Comparison of ENCODE assay signal across 12 cellular contexts in genomic region chr2:47078541-47079482, GRCh38.
DNase-seq lines count a peak whose midpoint lies in the region; ATAC-seq and FAIRE-seq lines count a peak whose summit lies in the region.
"Had no signal": no experiment of that assay in that cellular context is flagged by ENCODE, and none has a peak within 500 bp of the region (broad histone marks: within the 10 kb centered on the region; RNA-seq: fewer than 3 reads in every experiment).

No MANE protein-coding gene starts in this region.

- no peaks in the 10 kb centered on the region for H3K9me3 Mint-ChIP-seq in activated naive CD8-positive, alpha-beta T cell treated with anti-CD3 and anti-CD28 coated beads for 36 hours
- no peaks in the 10 kb centered on the region for H3K9me3 Mint-ChIP-seq in activated naive CD8-positive, alpha-beta T cell treated with anti-CD3 and anti-CD28 coated beads, Interleukin-2, amount 50 U/mL, for 24 hours
- no peaks in the 10 kb centered on the region for H3K9me3 Mint-ChIP-seq in activated T-helper 1 cell treated with anti-CD3 and anti-CD28 coated beads, Interleukin-12 subunit alpha, Interleukin-12 subunit beta, Interleukin-2, Interleukin-4 antibody, amounts not matched to agents 30 ng/mL and 10 ng/mL and 1 ng/mL, durations not matched to agents 14 hours and 24 hours and 36 hours
- no peaks in the 10 kb centered on the region for H3K9me3 Mint-ChIP-seq in memory B cell

- no peak for DNase-seq in activated naive CD8-positive, alpha-beta T cell treated with anti-CD3 and anti-CD28 coated beads for 36 hours
- no peak for DNase-seq in activated naive CD8-positive, alpha-beta T cell treated with anti-CD3 and anti-CD28 coated beads, Interleukin-2, amount 50 U/mL, for 24 hours
- no peak for DNase-seq in activated T-helper 1 cell treated with anti-CD3 and anti-CD28 coated beads, Interleukin-12 subunit alpha, Interleukin-12 subunit beta, Interleukin-2, Interleukin-4 antibody, amounts not matched to agents 30 ng/mL and 10 ng/mL and 1 ng/mL, durations not matched to agents 14 hours and 24 hours and 36 hours (ENCODE audit: low spot score)
- no peak for DNase-seq in memory B cell (ENCODE audit: low spot score in 2 of 2)
- peak; percentile 49 for DNase-seq in urothelium cell line (ENCODE audit: low spot score)
- no peak for DNase-seq in stimulated activated CD4-positive, alpha-beta T cell treated with anti-CD3 and anti-CD28 coated beads, Interleukin-15, amount 100 ng/mL, for 24 hours
- DNase-seq in GM19239 (ENCODE audit: insufficient read length, low spot score): no peak
- DNase-seq: activated CD8-positive, alpha-beta memory T cell treated with anti-CD3 and anti-CD28 coated beads, Interleukin-2, amount 10 ng/mL, durations not matched to agents 7 days and 5 days; MM.1S; NCI-H774; T-helper 17 cell had no signal

- intact Hi-C loops in activated T-helper 1 cell treated with anti-CD3 and anti-CD28 coated beads, Interleukin-12 subunit alpha, Interleukin-12 subunit beta, Interleukin-2, Interleukin-4 antibody, amounts not matched to agents 30 ng/mL and 10 ng/mL and 1 ng/mL, durations not matched to agents 14 hours and 24 hours and 36 hours (cut with micrococcal nuclease): no loop called here

- H3K27me3 Mint-ChIP-seq in activated naive CD8-positive, alpha-beta T cell treated with anti-CD3 and anti-CD28 coated beads for 36 hours: no peaks in the 10 kb centered on the region
- no peaks in the 10 kb centered on the region for H3K27me3 Mint-ChIP-seq in activated naive CD8-positive, alpha-beta T cell treated with anti-CD3 and anti-CD28 coated beads, Interleukin-2, amount 50 U/mL, for 24 hours
- H3K27me3 Mint-ChIP-seq in activated T-helper 1 cell treated with anti-CD3 and anti-CD28 coated beads, Interleukin-12 subunit alpha, Interleukin-12 subunit beta, Interleukin-2, Interleukin-4 antibody, amounts not matched to agents 30 ng/mL and 10 ng/mL and 1 ng/mL, durations not matched to agents 14 hours and 24 hours and 36 hours (ENCODE audit: insufficient read depth): no peaks in the 10 kb centered on the region
- no peaks in the 10 kb centered on the region for H3K27me3 Mint-ChIP-seq in memory B cell
- H3K27me3 Mint-ChIP-seq: activated CD8-positive, alpha-beta memory T cell treated with anti-CD3 and anti-CD28 coated beads, Interleukin-2, amount 10 ng/mL, durations not matched to agents 7 days and 5 days; T-helper 17 cell had no signal

- H3K36me3 Mint-ChIP-seq in activated naive CD8-positive, alpha-beta T cell treated with anti-CD3 and anti-CD28 coated beads for 36 hours: no peaks in the 10 kb centered on the region
- no peaks in the 10 kb centered on the region for H3K36me3 Mint-ChIP-seq in activated naive CD8-positive, alpha-beta T cell treated with anti-CD3 and anti-CD28 coated beads, Interleukin-2, amount 50 U/mL, for 24 hours (ENCODE audit: low read depth)
- no peaks in the 10 kb centered on the region for H3K36me3 Mint-ChIP-seq in activated T-helper 1 cell treated with anti-CD3 and anti-CD28 coated beads, Interleukin-12 subunit alpha, Interleukin-12 subunit beta, Interleukin-2, Interleukin-4 antibody, amounts not matched to agents 30 ng/mL and 10 ng/mL and 1 ng/mL, durations not matched to agents 14 hours and 24 hours and 36 hours (ENCODE audit: low read depth)
- H3K36me3 Mint-ChIP-seq in memory B cell: peaks cover 2% of the 10 kb centered on the region
- H3K36me3 Mint-ChIP-seq: activated CD8-positive, alpha-beta memory T cell treated with anti-CD3 and anti-CD28 coated beads, Interleukin-2, amount 10 ng/mL, durations not matched to agents 7 days and 5 days had no signal

- H3K4me1 Mint-ChIP-seq in activated naive CD8-positive, alpha-beta T cell treated with anti-CD3 and anti-CD28 coated beads for 36 hours: no peaks in the 10 kb centered on the region
- H3K4me1 Mint-ChIP-seq in activated naive CD8-positive, alpha-beta T cell treated with anti-CD3 and anti-CD28 coated beads, Interleukin-2, amount 50 U/mL, for 24 hours: peaks cover 1% of the 10 kb centered on the region
- H3K4me1 Mint-ChIP-seq in activated T-helper 1 cell treated with anti-CD3 and anti-CD28 coated beads, Interleukin-12 subunit alpha, Interleukin-12 subunit beta, Interleukin-2, Interleukin-4 antibody, amounts not matched to agents 30 ng/mL and 10 ng/mL and 1 ng/mL, durations not matched to agents 14 hours and 24 hours and 36 hours (ENCODE audit: low read depth): no peaks in the 10 kb centered on the region
- peaks cover 15% of the 10 kb centered on the region for H3K4me1 Mint-ChIP-seq in memory B cell
- H3K4me1 Mint-ChIP-seq: activated CD8-positive, alpha-beta memory T cell treated with anti-CD3 and anti-CD28 coated beads, Interleukin-2, amount 10 ng/mL, durations not matched to agents 7 days and 5 days had no signal

- FAIRE-seq in urothelium cell line (lab: Jason Lieb, UNC) (peak; percentile 52), GM19239 (lab: Jason Lieb, UNC) (no peak)

- ATAC-seq in activated naive CD8-positive, alpha-beta T cell treated with anti-CD3 and anti-CD28 coated beads, Interleukin-2, amount 50 U/mL, for 24 hours: no peak
- no peak for ATAC-seq in memory B cell (ENCODE audit: low read depth)
- ATAC-seq in esophagus mucosa: no peak
- ATAC-seq: activated CD8-positive, alpha-beta memory T cell treated with anti-CD3 and anti-CD28 coated beads, Interleukin-2, amount 10 ng/mL, durations not matched to agents 7 days and 5 days; T-helper 17 cell had no signal

- peak overlapping the region; percentile 65 for H3K27ac Mint-ChIP-seq in activated naive CD8-positive, alpha-beta T cell treated with anti-CD3 and anti-CD28 coated beads for 36 hours
- H3K27ac Mint-ChIP-seq in activated naive CD8-positive, alpha-beta T cell treated with anti-CD3 and anti-CD28 coated beads, Interleukin-2, amount 50 U/mL, for 24 hours: no peak overlapping the region
- H3K27ac Mint-ChIP-seq in activated T-helper 1 cell treated with anti-CD3 and anti-CD28 coated beads, Interleukin-12 subunit alpha, Interleukin-12 subunit beta, Interleukin-2, Interleukin-4 antibody, amounts not matched to agents 30 ng/mL and 10 ng/mL and 1 ng/mL, durations not matched to agents 14 hours and 24 hours and 36 hours: peak overlapping the region; percentile 11
- peak overlapping the region; percentile 36 for H3K27ac Mint-ChIP-seq in memory B cell
- H3K27ac Mint-ChIP-seq: activated CD8-positive, alpha-beta memory T cell treated with anti-CD3 and anti-CD28 coated beads, Interleukin-2, amount 10 ng/mL, durations not matched to agents 7 days and 5 days; T-helper 17 cell had no signal

- no peak overlapping the region for H3K4me3 Mint-ChIP-seq in activated naive CD8-positive, alpha-beta T cell treated with anti-CD3 and anti-CD28 coated beads for 36 hours
- H3K4me3 Mint-ChIP-seq in activated naive CD8-positive, alpha-beta T cell treated with anti-CD3 and anti-CD28 coated beads, Interleukin-2, amount 50 U/mL, for 24 hours: no peak overlapping the region
- no peak overlapping the region for H3K4me3 Mint-ChIP-seq in activated T-helper 1 cell treated with anti-CD3 and anti-CD28 coated beads, Interleukin-12 subunit alpha, Interleukin-12 subunit beta, Interleukin-2, Interleukin-4 antibody, amounts not matched to agents 30 ng/mL and 10 ng/mL and 1 ng/mL, durations not matched to agents 14 hours and 24 hours and 36 hours
- H3K4me3 Mint-ChIP-seq in memory B cell: no peak overlapping the region
- H3K4me3 Mint-ChIP-seq: activated CD8-positive, alpha-beta memory T cell treated with anti-CD3 and anti-CD28 coated beads, Interleukin-2, amount 10 ng/mL, durations not matched to agents 7 days and 5 days; T-helper 17 cell had no signal
